In the genomic region with DNA sequence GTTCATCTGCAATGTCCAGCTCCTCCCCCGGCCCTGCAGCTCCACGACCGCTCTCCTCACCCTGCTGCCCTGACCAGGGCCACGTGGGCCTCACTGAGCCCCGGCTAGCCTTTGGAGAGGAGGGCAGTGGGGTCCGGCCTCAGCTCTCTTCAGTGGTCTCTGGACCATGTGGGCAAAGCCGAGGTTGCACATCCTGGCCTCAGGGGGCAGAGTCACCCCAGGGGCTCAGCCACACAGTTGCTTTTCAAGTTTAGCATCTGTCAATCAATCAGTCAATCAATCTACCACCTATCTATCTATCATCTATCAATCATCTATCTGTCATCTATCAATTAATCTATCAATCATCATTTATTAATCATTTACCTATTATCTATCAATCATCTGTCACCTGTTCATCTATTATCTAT, we compare ENCODE assay signal across 1 cellular context.
TF ChIP-seq lines count a peak whose summit lies in the region.

No MANE protein-coding gene starts in this region.

TF ChIP-seq in H1, 55 proteins besides CTCF, POLR2A, EP300 and RAD21:
- TF ChIP-seq KDM4A (IDR thresholded peaks at IDR 0.05; ENCODE audit: low read depth, low read length, severe bottlenecking) (no peak), CBX8 (IDR thresholded peaks at IDR 0.05; ENCODE audit: borderline replicate concordance, low read depth, low read length) (no peak), ASH2L (IDR thresholded peaks at IDR 0.05; ENCODE audit: low read length) (no peak), SUZ12 (IDR thresholded peaks at IDR 0.05; ENCODE audit: low read length) (no peak), GTF2F1 (IDR thresholded peaks at IDR 0.05; ENCODE audit: borderline replicate concordance, low read depth, low read length) (no peak)
